11 cellular contexts compared by ENCODE assay signal in genomic region chr12:646303-647038, GRCh38. TPM values are rescaled to one million over a fixed set of nuclear protein-coding genes. Genes with fewer than 3 reads are reported as not detected.
DNase-seq lines count a peak whose midpoint lies in the region; ATAC-seq, FAIRE-seq and TF ChIP-seq lines count a peak whose summit lies in the region.
"Had no signal": no experiment of that assay in that cellular context is flagged by ENCODE, and none has a peak within 500 bp of the region (broad histone marks: within the 10 kb centered on the region; RNA-seq: fewer than 3 reads in every experiment).

No MANE protein-coding gene starts in this region.

- H3K4me1 ChIP-seq in endothelial cell of umbilical vein (ENCODE audit: control insufficient read depth, extremely low read depth, insufficient read depth, low read length) (peaks cover 41% of the 10 kb centered on the region), mesenchymal stem cell (ENCODE audit: control insufficient read depth, insufficient read depth, low read depth, low read length) (peaks cover 15% of the 10 kb centered on the region), subcutaneous abdominal adipose tissue (ENCODE audit: control insufficient read depth in 5 of 5, insufficient read depth in 5 of 5, low read length in 5 of 5) (peaks cover 26 to 52% (median 51%) of the 10 kb centered on the region in 5 donors)

- peak overlapping the region; percentile 9 to 73 for H3K18ac ChIP-seq in mesenchymal stem cell (ENCODE audit: low read depth in 1 of 2, low read length in 2 of 2)

- H3K4me2 ChIP-seq in endothelial cell of umbilical vein (ENCODE audit: insufficient read depth, low read length), result no peak overlapping the region
- no peak overlapping the region for H3K4me2 ChIP-seq in mesenchymal stem cell (ENCODE audit: low read length, poor library complexity, severe bottlenecking)

- peaks cover 0 to 7% (median 4%) of the 10 kb centered on the region in 3 donors for H3K36me3 Mint-ChIP-seq in immature natural killer cell
- H3K36me3 Mint-ChIP-seq: activated CD8-positive, alpha-beta memory T cell treated with anti-CD3 and anti-CD28 coated beads, Interleukin-2, amount 10 ng/mL, durations not matched to agents 7 days and 5 days had no signal

- no peak for TF ChIP-seq CTCF in endothelial cell of umbilical vein (IDR thresholded peaks at IDR 0.05; ENCODE audit: extremely low read depth in 1 of 2, insufficient read depth in 1 of 2, low read depth in 1 of 2, low read length in 2 of 2)

- POLR2A ChIA-PET in endothelial cell of umbilical vein (lab: Charles Lee), result no interaction called here

- no peak overlapping the region for H3K23ac ChIP-seq in mesenchymal stem cell (ENCODE audit: low read length in 2 of 2)

- H2BK12ac ChIP-seq in mesenchymal stem cell (ENCODE audit: low read length in 2 of 2), result peak overlapping the region; percentile 45 to 91

- H3K4me3 ChIP-seq in endothelial cell of umbilical vein (replicated peaks in 1 of 3; ENCODE audit: insufficient read depth in 1 of 3, low read depth in 1 of 3, low read length in 3 of 3) (no peak overlapping the region), mesenchymal stem cell (ENCODE audit: insufficient read depth in 1 of 2, low read depth in 1 of 2, low read length in 2 of 2) (peak overlapping the region in 1 of 2 experiments; percentile 16), subcutaneous abdominal adipose tissue (ENCODE audit: low read depth in 1 of 5, low read length in 5 of 5) (peak overlapping the region; percentile 1 to 45 (median 18))

- H2BK5ac ChIP-seq in mesenchymal stem cell (ENCODE audit: low read depth, low read length, poor library complexity, severe bottlenecking), result no peak overlapping the region

- no peaks in the 10 kb centered on the region for H4K20me1 ChIP-seq in endothelial cell of umbilical vein (replicated peaks; ENCODE audit: control insufficient read depth, extremely low read depth, insufficient read depth, low read length)

- H4K91ac ChIP-seq in mesenchymal stem cell (ENCODE audit: low read length), result peak overlapping the region; percentile 25

- H3K9me3 ChIP-seq in endothelial cell of umbilical vein (replicated peaks; ENCODE audit: control insufficient read depth, insufficient read depth, low read length) (no peaks in the 10 kb centered on the region), mesenchymal stem cell (ENCODE audit: control insufficient read depth, low read length) (no peaks in the 10 kb centered on the region), subcutaneous abdominal adipose tissue (ENCODE audit: control insufficient read depth in 5 of 5, low read length in 5 of 5) (no peaks in the 10 kb centered on the region)

- H3K27me3 ChIP-seq in endothelial cell of umbilical vein (ENCODE audit: control insufficient read depth in 2 of 2, insufficient read depth in 2 of 2, low read length in 2 of 2) (no peaks in the 10 kb centered on the region), mesenchymal stem cell (ENCODE audit: control insufficient read depth in 1 of 2, insufficient read depth in 1 of 2, low read length in 2 of 2) (no peaks in the 10 kb centered on the region), subcutaneous abdominal adipose tissue (ENCODE audit: control insufficient read depth in 5 of 5, insufficient read depth in 4 of 5, low read length in 5 of 5) (no peaks in the 10 kb centered on the region)

- DNase-seq in LHCN-M2 (ENCODE audit: low read depth), result peak; percentile 65
- peak; percentile 90 for DNase-seq in endothelial cell of umbilical vein (ENCODE audit: low read depth, low spot score)
- no peak for DNase-seq in mesenchymal stem cell
- no peak for DNase-seq in stimulated activated CD8-positive, alpha-beta memory T cell treated with anti-CD3 and anti-CD28 coated beads, Interleukin-4, amount 100 ng/mL, for 48 hours
- no peak for DNase-seq in immature natural killer cell
- no peak for DNase-seq in DMS53 treated with DMSO at 0.1 percent for 48 hours (lab: John Stamatoyannopoulos, UW; ENCODE audit: unreplicated experiment)
- DNase-seq: activated CD8-positive, alpha-beta memory T cell treated with anti-CD3 and anti-CD28 coated beads, Interleukin-2, amount 10 ng/mL, durations not matched to agents 7 days and 5 days; NCI-H524 had no signal

- peak; percentile 26 for TF ChIP-seq POLR2A in endothelial cell of umbilical vein (IDR thresholded peaks at IDR 0.05; ENCODE audit: low read depth, low read length)

- intact Hi-C loops in endothelial cell of umbilical vein (cut with micrococcal nuclease), result no loop called here

- H3K27ac Mint-ChIP-seq in immature natural killer cell, result peak overlapping the region in 2 of 6 donors; percentile 26 to 49
- H3K27ac Mint-ChIP-seq: activated CD8-positive, alpha-beta memory T cell treated with anti-CD3 and anti-CD28 coated beads, Interleukin-2, amount 10 ng/mL, durations not matched to agents 7 days and 5 days had no signal

- H3K9ac ChIP-seq in endothelial cell of umbilical vein (replicated peaks; ENCODE audit: extremely low read depth, insufficient read depth, low read length), result no peak overlapping the region
- H3K9ac ChIP-seq in mesenchymal stem cell (ENCODE audit: low read length), result peak overlapping the region; percentile 66
- peak overlapping the region; percentile 43 to 98 (median 71) for H3K9ac ChIP-seq in subcutaneous abdominal adipose tissue (ENCODE audit: low read length in 5 of 5)

- no peaks in the 10 kb centered on the region for H3K79me1 ChIP-seq in mesenchymal stem cell (replicated peaks; ENCODE audit: low read length, poor library complexity, severe bottlenecking)

- peak overlapping the region; percentile 47 to 70 for H3K4ac ChIP-seq in mesenchymal stem cell (ENCODE audit: low read depth in 1 of 2, low read length in 2 of 2)

- CTCF ChIA-PET in endothelial cell of umbilical vein (lab: Charles Lee), result interaction anchor here (1.4 to 6.7 kb wide), 5 partner anchors 16 to 167 kb away, joined by 5 to 56 read pairs (median 7); partner anchors contain the start of genes NINJ2 and WNK1

- H3K27ac ChIP-seq in endothelial cell of umbilical vein (ENCODE audit: insufficient read depth, low read depth, low read length) (peak overlapping the region; percentile 78), mesenchymal stem cell (ENCODE audit: low read length, poor library complexity, severe bottlenecking) (no peak overlapping the region), subcutaneous abdominal adipose tissue (ENCODE audit: low read depth, low read length) (peak overlapping the region; percentile 100)

- FAIRE-seq in endothelial cell of umbilical vein (lab: Jason Lieb, UNC), result peak; percentile 89
- FAIRE-seq: bronchial epithelial cell had no signal

- H3K9me1 ChIP-seq in endothelial cell of umbilical vein (replicated peaks; ENCODE audit: control insufficient read depth, extremely low read depth, insufficient read depth, low read length), result no peaks in the 10 kb centered on the region

- peak overlapping the region; percentile 75 for H4K8ac ChIP-seq in mesenchymal stem cell (ENCODE audit: low read length)

- peaks cover 24 to 36% of the 10 kb centered on the region in 2 donors for H3K4me1 Mint-ChIP-seq in immature natural killer cell

- peak overlapping the region; percentile 72 for H2AFZ ChIP-seq in endothelial cell of umbilical vein (ENCODE audit: low read depth, low read length)
- no peak overlapping the region for H2AFZ ChIP-seq in mesenchymal stem cell (ENCODE audit: low read depth, low read length)

- WGBS in mesenchymal stem cell, result 91% methylated on average over 8 of the region's 12 CpGs

- H3K27me3 Mint-ChIP-seq in immature natural killer cell (ENCODE audit: low read depth in 3 of 3), result peaks cover 7 to 21% (median 18%) of the 10 kb centered on the region in 3 donors
- H3K27me3 Mint-ChIP-seq: activated CD8-positive, alpha-beta memory T cell treated with anti-CD3 and anti-CD28 coated beads, Interleukin-2, amount 10 ng/mL, durations not matched to agents 7 days and 5 days had no signal

- ATAC-seq in GM21786 (IDR thresholded peaks at IDR 0.05; ENCODE audit: unreplicated experiment), result no peak
- ATAC-seq: activated CD8-positive, alpha-beta memory T cell treated with anti-CD3 and anti-CD28 coated beads, Interleukin-2, amount 10 ng/mL, durations not matched to agents 7 days and 5 days had no signal

- peak overlapping the region in 1 of 2 experiments; percentile 26 for H3K14ac ChIP-seq in mesenchymal stem cell (ENCODE audit: low read length in 2 of 2)

- H3K79me2 ChIP-seq in endothelial cell of umbilical vein (ENCODE audit: control insufficient read depth, insufficient read depth, low read length), result no peaks in the 10 kb centered on the region

- H3K36me3 ChIP-seq in endothelial cell of umbilical vein (ENCODE audit: control insufficient read depth in 2 of 2, extremely low read depth in 1 of 2, insufficient read depth in 2 of 2, low read length in 2 of 2) (no peaks in the 10 kb centered on the region), mesenchymal stem cell (ENCODE audit: control insufficient read depth in 1 of 2, insufficient read depth in 2 of 2, low read depth in 1 of 2, low read length in 2 of 2) (no peaks in the 10 kb centered on the region), subcutaneous abdominal adipose tissue (ENCODE audit: control insufficient read depth in 5 of 5, insufficient read depth in 5 of 5, low read length in 5 of 5) (no peaks in the 10 kb centered on the region)

- peak overlapping the region; percentile 82 for H2BK15ac ChIP-seq in mesenchymal stem cell (ENCODE audit: low read depth, poor library complexity, severe bottlenecking)

- no peak overlapping the region for H3K4me3 Mint-ChIP-seq in immature natural killer cell
- H3K4me3 Mint-ChIP-seq: activated CD8-positive, alpha-beta memory T cell treated with anti-CD3 and anti-CD28 coated beads, Interleukin-2, amount 10 ng/mL, durations not matched to agents 7 days and 5 days had no signal

- no TSS peak for BruUV-seq in endothelial cell of umbilical vein (replicated peaks; lab: Mats Ljungman, UMichigan)

- dilution Hi-C loops in endothelial cell of umbilical vein (cut with MboI; ENCODE audit: extremely low pct_ligation_motif_present, low sequenced_read_pairs), result no loop called here

- no peak overlapping the region for H2AK5ac ChIP-seq in mesenchymal stem cell (ENCODE audit: low read length, severe bottlenecking)

- no peaks in the 10 kb centered on the region for H3K9me3 Mint-ChIP-seq in immature natural killer cell

- no peak overlapping the region for H2BK120ac ChIP-seq in mesenchymal stem cell (ENCODE audit: low read depth, low read length)

RNA-seq across cellular contexts. Expression of gene NINJ2, which starts 16.8 kb away (rescaled TPM):
- total RNA-seq in LHCN-M2 (2014; rRNA removed) (not detected in 2 replicates), endothelial cell of umbilical vein (0.75 and 1.4 TPM in 2 replicates)
- polyA plus RNA-seq in LHCN-M2 (2012), result 0.23 TPM
- polyA plus RNA-seq in endothelial cell of umbilical vein (4.4 and 6.0 TPM in 2 replicates), immature natural killer cell (10 to 100 TPM; 18.2 to 42.3 (median 25.7) TPM)
- 3.4 and 3.7 TPM in 2 replicates for polyA plus RNA-seq in endothelial cell of umbilical vein (2011; cell fraction: cytosol; rRNA removed)
- polyA plus RNA-seq in endothelial cell of umbilical vein (2011; cell fraction: nucleus; rRNA removed), result 0.74 and 1.1 TPM in 2 replicates
- polyA plus RNA-seq in endothelial cell of umbilical vein (2012), result 2.7 and 3.6 TPM in 2 replicates
- 1.1 and 6.6 TPM in 2 replicates for polyA minus RNA-seq in endothelial cell of umbilical vein
- 1.2 TPM for polyA minus RNA-seq in endothelial cell of umbilical vein (2011; cell fraction: cytosol; rRNA and poly(A)+ RNA removed)
- polyA minus RNA-seq in endothelial cell of umbilical vein (2011; cell fraction: nucleus; rRNA and poly(A)+ RNA removed), result not detected in 2 replicates
- polyA plus RNA-seq in mesenchymal stem cell (2013, experiment 1 of 2), result 0.46 TPM
- polyA plus RNA-seq in mesenchymal stem cell (2013, experiment 2 of 2), result 0.47 TPM

Comparison
In these comparisons a context has a peak if more than half of its experiments do, and no peak if none do; other contexts are left out.
1. DNase-seq: peak in LHCN-M2 (single experiment) and endothelial cell of umbilical vein (single experiment); none in mesenchymal stem cell (single experiment), stimulated activated CD8-positive, alpha-beta memory T cell treated with anti-CD3 and anti-CD28 coated beads, Interleukin-4, amount 100 ng/mL, for 48 hours (single experiment), immature natural killer cell (0 of 3) and DMS53 treated with DMSO at 0.1 percent for 48 hours (single experiment).
2. H3K4me3 ChIP-seq: peak in subcutaneous abdominal adipose tissue (5 of 5); none in endothelial cell of umbilical vein (0 of 3).